Comparison of ENCODE assay signal across 22 cellular contexts in genomic region chr3:47716656-47717055, GRCh38.
DNase-seq lines count a peak whose midpoint lies in the region; ATAC-seq and TF ChIP-seq lines count a peak whose summit lies in the region.
"Had no signal": no experiment of that assay in that cellular context is flagged by ENCODE, and none has a peak within 500 bp of the region (broad histone marks: within the 10 kb centered on the region; RNA-seq: fewer than 3 reads in every experiment).

No MANE protein-coding gene starts in this region.

- no peak for ATAC-seq in stimulated activated naive CD8-positive, alpha-beta T cell treated with anti-CD3 and anti-CD28 coated beads, Interleukin-15, Interleukin-2, amounts not matched to agents 100 U/mL and 50 U/mL, for 24 hours
- ATAC-seq in activated naive CD8-positive, alpha-beta T cell treated with anti-CD3 and anti-CD28 coated beads, Interleukin-2, amount 50 U/mL, for 24 hours = no peak
- no peak for ATAC-seq in left lobe of liver
- no peak for ATAC-seq in upper lobe of right lung
- ATAC-seq: naive thymus-derived CD8-positive, alpha-beta T cell; sciatic nerve had no signal

- peaks cover 63% of the 10 kb centered on the region for H3K36me3 ChIP-seq in upper lobe of right lung
- H3K36me3 ChIP-seq: ovary had no signal

- no peak for DNase-seq in stimulated activated naive CD8-positive, alpha-beta T cell treated with anti-CD3 and anti-CD28 coated beads, Interleukin-15, Interleukin-2, amounts not matched to agents 100 U/mL and 50 U/mL, for 24 hours
- DNase-seq in activated naive CD8-positive, alpha-beta T cell treated with anti-CD3 and anti-CD28 coated beads, Interleukin-2, amount 50 U/mL, for 24 hours = no peak
- DNase-seq in foreskin melanocyte = peak; percentile 85
- DNase-seq in HEK293T (ENCODE audit: extremely low spot score) = no peak
- DNase-seq in left lobe of liver (ENCODE audit: low spot score) = no peak
- DNase-seq in pons (ENCODE audit: low spot score) = no peak
- no peak for DNase-seq in upper lobe of right lung
- DNase-seq: activated CD4-positive, alpha-beta T cell treated with anti-CD3 and anti-CD28 coated beads, Interleukin-2, amount 50 U/mL, for 4 hours; amygdala; CD4-positive, CD25-positive, alpha-beta regulatory T cell; effector CD4-positive, alpha-beta T cell; glutamatergic neuron; KG1; naive thymus-derived CD8-positive, alpha-beta T cell; NCI-H146; NCI-H510A treated with DMSO at 0.1 percent for 48 hours; NK-92 treated with Interleukin-12 subunit alpha and Interleukin-12 subunit beta, amount 100 ng/mL, for 24 hours; ovary had no signal

- H3K4me1 Mint-ChIP-seq in stimulated activated naive CD8-positive, alpha-beta T cell treated with anti-CD3 and anti-CD28 coated beads, Interleukin-15, Interleukin-2, amounts not matched to agents 100 ng/mL and 50 ng/mL, for 24 hours (ENCODE audit: low read depth) = peaks cover 18% of the 10 kb centered on the region
- peaks cover 14% of the 10 kb centered on the region for H3K4me1 Mint-ChIP-seq in activated naive CD8-positive, alpha-beta T cell treated with anti-CD3 and anti-CD28 coated beads, Interleukin-2, amount 50 U/mL, for 24 hours

- H3K27me3 Mint-ChIP-seq in stimulated activated naive CD8-positive, alpha-beta T cell treated with anti-CD3 and anti-CD28 coated beads, Interleukin-15, Interleukin-2, amounts not matched to agents 100 ng/mL and 50 ng/mL, for 24 hours = no peaks in the 10 kb centered on the region
- H3K27me3 Mint-ChIP-seq in activated naive CD8-positive, alpha-beta T cell treated with anti-CD3 and anti-CD28 coated beads, Interleukin-2, amount 50 U/mL, for 24 hours = no peaks in the 10 kb centered on the region
- H3K27me3 Mint-ChIP-seq: CD4-positive, CD25-positive, alpha-beta regulatory T cell; central memory CD8-positive, alpha-beta T cell; naive thymus-derived CD8-positive, alpha-beta T cell had no signal

- H3K27ac ChIP-seq in upper lobe of right lung = no peak overlapping the region
- H3K27ac ChIP-seq: ovary, VCaP had no signal

- H3K4me1 ChIP-seq in upper lobe of right lung = no peaks in the 10 kb centered on the region

- CTCF ChIA-PET in HEK293T (lab: Yijun Ruan, JAX) = no interaction called here

- H3K9me3 Mint-ChIP-seq in stimulated activated naive CD8-positive, alpha-beta T cell treated with anti-CD3 and anti-CD28 coated beads, Interleukin-15, Interleukin-2, amounts not matched to agents 100 ng/mL and 50 ng/mL, for 24 hours = no peaks in the 10 kb centered on the region
- H3K9me3 Mint-ChIP-seq in activated naive CD8-positive, alpha-beta T cell treated with anti-CD3 and anti-CD28 coated beads, Interleukin-2, amount 50 U/mL, for 24 hours = no peaks in the 10 kb centered on the region
- H3K9me3 Mint-ChIP-seq: CD4-positive, CD25-positive, alpha-beta regulatory T cell; central memory CD8-positive, alpha-beta T cell; naive thymus-derived CD8-positive, alpha-beta T cell had no signal

- intact Hi-C loops in upper lobe of right lung (cut with DNase I) = no loop called here

- no peak overlapping the region for H3K4me3 ChIP-seq in upper lobe of right lung
- H3K4me3 ChIP-seq: ovary had no signal

- no peaks in the 10 kb centered on the region for H3K27me3 ChIP-seq in upper lobe of right lung
- H3K27me3 ChIP-seq: ovary had no signal

- no peak overlapping the region for H3K4me3 Mint-ChIP-seq in stimulated activated naive CD8-positive, alpha-beta T cell treated with anti-CD3 and anti-CD28 coated beads, Interleukin-15, Interleukin-2, amounts not matched to agents 100 ng/mL and 50 ng/mL, for 24 hours
- H3K4me3 Mint-ChIP-seq in activated naive CD8-positive, alpha-beta T cell treated with anti-CD3 and anti-CD28 coated beads, Interleukin-2, amount 50 U/mL, for 24 hours = no peak overlapping the region
- H3K4me3 Mint-ChIP-seq: CD4-positive, CD25-positive, alpha-beta regulatory T cell; central memory CD8-positive, alpha-beta T cell; naive thymus-derived CD8-positive, alpha-beta T cell had no signal

- TF ChIP-seq CTCF in upper lobe of right lung (IDR thresholded peaks at IDR 0.05) = no peak

- H3K36me3 Mint-ChIP-seq in stimulated activated naive CD8-positive, alpha-beta T cell treated with anti-CD3 and anti-CD28 coated beads, Interleukin-15, Interleukin-2, amounts not matched to agents 100 ng/mL and 50 ng/mL, for 24 hours (ENCODE audit: low read depth) = peaks cover 66% of the 10 kb centered on the region
- H3K36me3 Mint-ChIP-seq in activated naive CD8-positive, alpha-beta T cell treated with anti-CD3 and anti-CD28 coated beads, Interleukin-2, amount 50 U/mL, for 24 hours (ENCODE audit: low read depth) = peaks cover 38% of the 10 kb centered on the region

- H3K9me3 ChIP-seq in upper lobe of right lung = no peaks in the 10 kb centered on the region
- H3K9me3 ChIP-seq: ovary had no signal

- POLR2A ChIA-PET in HEK293T (lab: Yijun Ruan, JAX) = no interaction called here

- H3K27ac Mint-ChIP-seq in stimulated activated naive CD8-positive, alpha-beta T cell treated with anti-CD3 and anti-CD28 coated beads, Interleukin-15, Interleukin-2, amounts not matched to agents 100 ng/mL and 50 ng/mL, for 24 hours = peak overlapping the region; percentile 81
- peak overlapping the region; percentile 77 for H3K27ac Mint-ChIP-seq in activated naive CD8-positive, alpha-beta T cell treated with anti-CD3 and anti-CD28 coated beads, Interleukin-2, amount 50 U/mL, for 24 hours

TF ChIP-seq in HEK293T, 16 proteins besides CTCF, POLR2A, EP300 and RAD21:
- TF ChIP-seq PKNOX1 (IDR thresholded peaks at IDR 0.05) (no peak), SUZ12 (IDR thresholded peaks at IDR 0.05) (no peak), CTBP1 (IDR thresholded peaks at IDR 0.05; ENCODE audit: borderline replicate concordance) (no peak), TARDBP (IDR thresholded peaks at IDR 0.05) (no peak), ELF4 (IDR thresholded peaks at IDR 0.05) (no peak), L3MBTL2 (conservative IDR thresholded peaks at IDR 0.05) (no peak), FOXK2 (IDR thresholded peaks at IDR 0.05) (no peak), SP1 (IDR thresholded peaks at IDR 0.05) (no peak), BHLHE40 (IDR thresholded peaks at IDR 0.05; ENCODE audit: borderline replicate concordance) (no peak), FOXM1 (IDR thresholded peaks at IDR 0.05; ENCODE audit: borderline replicate concordance) (no peak), LEF1 (IDR thresholded peaks at IDR 0.05; ENCODE audit: borderline replicate concordance) (no peak), NFRKB (IDR thresholded peaks at IDR 0.05) (no peak), FOXA1 (IDR thresholded peaks at IDR 0.05) (no peak), ZNF384 (IDR thresholded peaks at IDR 0.05) (no peak), HDGF (IDR thresholded peaks at IDR 0.05; ENCODE audit: borderline replicate concordance) (no peak), ARNT (IDR thresholded peaks at IDR 0.05) (no peak)
